In genomic region chr2:11127791-11128190, GRCh38 we compare ENCODE assay signal across 13 cellular contexts.
"Had no signal": no experiment of that assay in that cellular context is flagged by ENCODE, and none has a peak within 500 bp of the region (broad histone marks: within the 10 kb centered on the region; RNA-seq: fewer than 3 reads in every experiment).

No MANE protein-coding gene starts in this region.

- H3K36me3 ChIP-seq: sigmoid colon, stomach, thoracic aorta had no signal

- DNase-seq: activated CD4-positive, alpha-beta T cell treated with anti-CD3 and anti-CD28 coated beads for 48 hours; activated naive CD4-positive, alpha-beta T cell treated with Interleukin-2 at 50 U/mL for 16 hours; central memory CD4-positive, alpha-beta T cell; cortex of kidney; effector CD8-positive, alpha-beta T cell; foreskin melanocyte; head of caudate nucleus; mammary epithelial cell; sigmoid colon; stimulated activated CD4-positive, alpha-beta T cell treated with anti-CD3 and anti-CD28 coated beads, Interleukin-2, amount 100 ng/mL, for 48 hours; stimulated activated CD8-positive, alpha-beta memory T cell treated with anti-CD3 and anti-CD28 coated beads, Interleukin-4, amount 100 ng/mL, for 48 hours; stomach had no signal

- H3K9me3 ChIP-seq: sigmoid colon, stomach, thoracic aorta had no signal

- H3K27ac ChIP-seq: sigmoid colon had no signal

- H3K4me3 ChIP-seq: sigmoid colon, stomach, thoracic aorta had no signal

- H3K27me3 ChIP-seq: sigmoid colon had no signal
